ENCODE assay signal across 8 cellular contexts in genomic region chr6:131135244-131136020, GRCh38. TPM values are rescaled to one million over a fixed set of nuclear protein-coding genes. Genes with fewer than 3 reads are reported as not detected.
A peak's percentile ranks its signal among the peaks of the same experiment; 100 is the strongest.
DNase-seq lines count a peak whose midpoint lies in the region; ATAC-seq, FAIRE-seq and TF ChIP-seq lines count a peak whose summit lies in the region.

Gene AKAP7 (plus strand): TSS chr6:131135467. CDS start chr6:131135764, 297 bp downstream.

- peaks cover 10% of the 10 kb centered on the region for H3K36me3 Mint-ChIP-seq in CD8-positive, alpha-beta T cell
- peaks cover 3% of the 10 kb centered on the region for H3K36me3 Mint-ChIP-seq in T-helper 17 cell (ENCODE audit: low read depth)

- H3K27ac ChIP-seq in CD8-positive, alpha-beta T cell (ENCODE audit: low read depth, low read length), result peak within 1 kb of the TSS; percentile 68
- peak within 1 kb of the TSS; percentile 64 for H3K27ac ChIP-seq in right cardiac atrium (ENCODE audit: low read length)

- H3K4me3 Mint-ChIP-seq in CD8-positive, alpha-beta T cell, result peak within 1 kb of the TSS; percentile 92
- peak within 1 kb of the TSS; percentile 98 for H3K4me3 Mint-ChIP-seq in T-helper 17 cell

- no peaks in the 10 kb centered on the region for H3K9me3 ChIP-seq in CD8-positive, alpha-beta T cell (ENCODE audit: low read length)
- H3K9me3 ChIP-seq in T-helper 17 cell (ENCODE audit: control insufficient read depth, low read length, poor library complexity, severe bottlenecking), result no peaks in the 10 kb centered on the region
- no peaks in the 10 kb centered on the region for H3K9me3 ChIP-seq in right cardiac atrium (ENCODE audit: control insufficient read depth, low read length)

- ATAC-seq in CD8-positive, alpha-beta T cell, result peak; percentile 79
- ATAC-seq in GM19455 (IDR thresholded peaks at IDR 0.05; ENCODE audit: unreplicated experiment) (peak; percentile 82), HG03565 (IDR thresholded peaks at IDR 0.05; ENCODE audit: unreplicated experiment) (peak; percentile 62), T-helper 17 cell (peak; percentile 76), right cardiac atrium (peak; percentile 94 to 95)

- no peaks in the 10 kb centered on the region for H3K36me3 ChIP-seq in CD8-positive, alpha-beta T cell (ENCODE audit: insufficient read depth, low read length)

- no peaks in the 10 kb centered on the region for H3K27me3 Mint-ChIP-seq in CD8-positive, alpha-beta T cell (ENCODE audit: low read depth)
- H3K27me3 Mint-ChIP-seq in T-helper 17 cell, result no peaks in the 10 kb centered on the region

- TF ChIP-seq CTCF in CD8-positive, alpha-beta T cell (IDR thresholded peaks at IDR 0.05), result no peak

- FAIRE-seq in urothelium cell line (lab: Jason Lieb, UNC), result no peak

- intact Hi-C loops in CD8-positive, alpha-beta T cell (cut with DNase I, micrococcal nuclease), result loop anchor here in 1 of 2 experiments (1.0 kb wide), 3 partner anchors 64 to 493 kb away; partner anchors contain the start of genes EPB41L2 and MED23
- intact Hi-C loops in right cardiac atrium (cut with DNase I), result no loop called here

- no peaks in the 10 kb centered on the region for H3K27me3 ChIP-seq in CD8-positive, alpha-beta T cell (ENCODE audit: insufficient read depth, low read length)
- no peaks in the 10 kb centered on the region for H3K27me3 ChIP-seq in right cardiac atrium (ENCODE audit: control insufficient read depth, insufficient read depth)

- POLR2A ChIA-PET in CD8-positive, alpha-beta T cell (lab: Charles Lee), result no interaction called here

- H3K4me1 Mint-ChIP-seq in CD8-positive, alpha-beta T cell (ENCODE audit: low read depth), result peaks cover 36% of the 10 kb centered on the region
- H3K4me1 Mint-ChIP-seq in T-helper 17 cell, result peaks cover 11% of the 10 kb centered on the region

- H3K27ac Mint-ChIP-seq in CD8-positive, alpha-beta T cell, result peak within 1 kb of the TSS; percentile 95
- peak within 1 kb of the TSS; percentile 93 for H3K27ac Mint-ChIP-seq in T-helper 17 cell

- H3K4me1 ChIP-seq in CD8-positive, alpha-beta T cell (ENCODE audit: insufficient read depth, low read length), result peaks cover 12% of the 10 kb centered on the region
- no peaks in the 10 kb centered on the region for H3K4me1 ChIP-seq in right cardiac atrium (ENCODE audit: control insufficient read depth, insufficient read depth, low read length)

- under 1% methylated on average over 99 of the region's 99 CpGs for WGBS in right cardiac atrium

- DNase-seq in CD8-positive, alpha-beta T cell, result peak; percentile 14 to 80 (median 49)
- DNase-seq in T-helper 17 cell (peak; percentile 17 to 25 (median 21)), anterior cingulate cortex (lab: John Stamatoyannopoulos, UW) (peak in 57 of 58 donors; percentile 15 to 89 (median 75)), right cardiac atrium (peak; percentile 83 to 92 (median 92)), putamen (ENCODE audit: low spot score) (peak; percentile 78), urothelium cell line (ENCODE audit: low spot score) (peak; percentile 86)

- no peaks in the 10 kb centered on the region for H3K9me3 Mint-ChIP-seq in CD8-positive, alpha-beta T cell

- peak within 1 kb of the TSS; percentile 66 for H3K4me3 ChIP-seq in CD8-positive, alpha-beta T cell (ENCODE audit: low read depth, low read length)
- peak within 1 kb of the TSS; percentile 79 for H3K4me3 ChIP-seq in right cardiac atrium (ENCODE audit: low read length)

- CTCF ChIA-PET in CD8-positive, alpha-beta T cell (lab: Charles Lee), result no interaction called here

RNA-seq across cellular contexts. Expression of gene AKAP7, which starts in this region (rescaled TPM):
- total RNA-seq in CD8-positive, alpha-beta T cell, result 10 to 100 TPM; 11.7 to 14.4 TPM
- 10 to 100 TPM in 1 of 2 donors, 1 to 10 TPM in 1; 3.9 to 11.6 TPM for total RNA-seq in T-helper 17 cell
- 10 to 100 TPM; 14.1 to 16.2 (median 14.7) TPM for total RNA-seq in right cardiac atrium
- 9.3 TPM for polyA plus RNA-seq in right cardiac atrium

Comparison
In these comparisons a context has a peak if more than half of its experiments do, and no peak if none do; other contexts are left out.
1. Peak in every context shown above with its lines: DNase-seq, ATAC-seq, H3K4me3 ChIP-seq and H3K27ac ChIP-seq.
2. DNase-seq: peak in every context shown above with its lines; median percentile 92 in right cardiac atrium; 86 in urothelium cell line; 78 in putamen; 75 in anterior cingulate cortex; 49 in CD8-positive, alpha-beta T cell; 21 in T-helper 17 cell.